Comparison of ENCODE assay signal across 17 cellular contexts in the genomic region with DNA sequence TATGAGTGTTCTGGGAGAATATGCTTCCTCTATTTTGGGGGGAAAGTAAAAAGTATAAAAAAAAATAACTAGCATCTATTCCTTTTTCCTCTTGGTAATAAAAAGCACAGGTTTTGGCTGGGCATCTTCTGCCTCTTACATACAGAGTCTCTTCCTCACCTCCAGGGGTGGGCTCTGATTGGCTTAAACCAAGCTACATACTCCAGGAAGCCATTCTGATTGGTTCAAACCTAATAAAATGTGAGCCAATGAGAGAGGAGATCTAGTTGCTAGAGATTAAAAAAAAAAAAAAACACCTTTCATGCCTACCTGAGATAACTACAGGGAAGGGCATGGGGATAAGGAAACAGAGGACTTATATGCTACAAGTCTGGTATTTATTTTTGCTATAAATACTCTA.
DNase-seq lines count a peak whose midpoint lies in the region; ATAC-seq, FAIRE-seq and TF ChIP-seq lines count a peak whose summit lies in the region.
"Had no signal": no experiment of that assay in that cellular context is flagged by ENCODE, and none has a peak within 500 bp of the region (broad histone marks: within the 10 kb centered on the region; RNA-seq: fewer than 3 reads in every experiment).

No MANE protein-coding gene starts in this region.

- in situ Hi-C loops in GM12878 (cut with MboI), result no loop called here

- H3K9me3 Mint-ChIP-seq in CD14-positive monocyte, result peaks cover 0 to 3% (median 0%) of the 10 kb centered on the region in 7 donors

- no peak overlapping the region for H3K27ac ChIP-seq in GM12878 (ENCODE audit: control insufficient read depth, insufficient read depth)
- H3K27ac ChIP-seq: A549, HL-60 had no signal

- POLR2A ChIA-PET in GM12878 (lab: Charles Lee), result interaction anchor here (0.6 to 0.8 kb wide), 2 partner anchors 97 to 116 kb away, joined by 3 to 4 read pairs; no protein-coding TSS in a partner anchor

- CTCF ChIA-PET in GM12878 (lab: Yijun Ruan, JAX), result interaction anchor here (0.8 kb wide), 1 partner anchor 656 kb away, joined by 3 read pairs; no protein-coding TSS in a partner anchor

- SMC1A ChIA-PET in GM12878 (lab: Charles Lee; ENCODE audit: uncharacterized antibody, unreplicated experiment), result interaction anchor here (1.0 to 1.7 kb wide), 4 partner anchors 13 to 119 kb away, joined by 3 to 8 read pairs (median 3); no protein-coding TSS in a partner anchor

- ATAC-seq in GM12878 (peak; percentile 34; the same call in 2 of the 3 replicates), GM18870 (IDR thresholded peaks at IDR 0.05; ENCODE audit: unreplicated experiment) (no peak)
- ATAC-seq: A549; CD8-positive, alpha-beta T cell; HCT116 had no signal

- H2AFZ ChIP-seq in GM12878 (ENCODE audit: control insufficient read depth, low read depth, low read length), result no peak overlapping the region

- TF ChIP-seq POLR2A in GM12878 (IDR thresholded peaks at IDR 0.05; ENCODE audit: low read depth, low read length), result no peak

- no peaks in the 10 kb centered on the region for H3K79me2 ChIP-seq in GM12878 (ENCODE audit: control insufficient read depth, insufficient read depth, low read length)

- H3K9ac ChIP-seq in GM12878 (ENCODE audit: control insufficient read depth, insufficient read depth, low read length), result no peak overlapping the region

- H3K27me3 ChIP-seq in GM12878 (replicated peaks in 1 of 2; ENCODE audit: control insufficient read depth in 2 of 2, insufficient read depth in 2 of 2, low read length in 1 of 2), result no peaks in the 10 kb centered on the region

- no TSS peak for BruUV-seq in GM12878 (replicated peaks; lab: Mats Ljungman, UMichigan)

- DNase-seq in H4 (ENCODE audit: low spot score) (peak; percentile 13), NCI-H82 (lab: John Stamatoyannopoulos, UW) (peak; percentile 49), GM12878 (ENCODE audit: low read depth, low spot score) (no peak), DMS 273 treated with DMSO at 0.1 percent for 48 hours (lab: John Stamatoyannopoulos, UW) (no peak), HUDEP-2 (lab: John Stamatoyannopoulos, UW; ENCODE audit: unreplicated experiment in 76 of 76) (no peak), CD14-positive monocyte (ENCODE audit: low spot score) (no peak)
- DNase-seq: CD8-positive, alpha-beta T cell; COR-L47; DND-41; GDM1; KG1 had no signal

- no peak overlapping the region for H3K4me3 Mint-ChIP-seq in CD14-positive monocyte
- H3K4me3 Mint-ChIP-seq: CD8-positive, alpha-beta T cell had no signal

- intact Hi-C loops in GM12878 (cut with micrococcal nuclease; ENCODE audit: unreplicated experiment), result no loop called here
- intact Hi-C loops in CD14-positive monocyte (cut with micrococcal nuclease), result no loop called here

- RAD21 ChIA-PET in GM12878 (lab: Charles Lee; ENCODE audit: unreplicated experiment), result interaction anchor here (0.6 to 3.1 kb wide), 6 partner anchors 9 to 447 kb away, joined by 3 to 19 read pairs (median 4); no protein-coding TSS in a partner anchor

- no peak overlapping the region for H3K4me3 ChIP-seq in GM12878
- H3K4me3 ChIP-seq: A549 had no signal

- FAIRE-seq in GM12878 (lab: Jason Lieb, UNC), result no peak
- FAIRE-seq: A549, D721Med, H54 had no signal

- no peaks in the 10 kb centered on the region for H3K4me1 ChIP-seq in GM12878 (ENCODE audit: control insufficient read depth, insufficient read depth, low read length)
- H3K4me1 ChIP-seq: A549 had no signal

- no peaks in the 10 kb centered on the region for H3K36me3 Mint-ChIP-seq in CD14-positive monocyte
- H3K36me3 Mint-ChIP-seq: CD8-positive, alpha-beta T cell had no signal

- H3K27me3 Mint-ChIP-seq in CD14-positive monocyte (ENCODE audit: low read depth in 3 of 3), result peaks cover 0 to 2% (median 2%) of the 10 kb centered on the region in 3 donors

- no peaks in the 10 kb centered on the region for H3K4me1 Mint-ChIP-seq in CD14-positive monocyte

- no peaks in the 10 kb centered on the region for H3K9me3 ChIP-seq in GM12878 (replicated peaks; ENCODE audit: control insufficient read depth, insufficient read depth, low read length)
- H3K9me3 ChIP-seq: A549 had no signal

- no peaks in the 10 kb centered on the region for H4K20me1 ChIP-seq in GM12878 (ENCODE audit: control insufficient read depth, insufficient read depth)

- no peak for TF ChIP-seq RAD21 in GM12878 (IDR thresholded peaks at IDR 0.05; ENCODE audit: insufficient read depth, low read depth, low read length)

- no peak for TF ChIP-seq CTCF in GM12878 (IDR thresholded peaks at IDR 0.05 in 2 of 3, conservative IDR thresholded peaks at IDR 0.05 in 1 of 3; ENCODE audit: control insufficient read depth in 2 of 3, extremely low read depth in 1 of 3, insufficient read depth in 1 of 3, low read depth in 3 of 3, low read length in 3 of 3)
- TF ChIP-seq CTCF in CD14-positive monocyte (IDR thresholded peaks at IDR 0.05), result no peak

- no peak overlapping the region for H3K27ac Mint-ChIP-seq in CD14-positive monocyte
- H3K27ac Mint-ChIP-seq: CD8-positive, alpha-beta T cell had no signal

- H3K36me3 ChIP-seq in GM12878 (ENCODE audit: control insufficient read depth in 2 of 2, insufficient read depth in 2 of 2, low read length in 1 of 2), result no peaks in the 10 kb centered on the region

- no peak for TF ChIP-seq EP300 in GM12878 (IDR thresholded peaks at IDR 0.05; ENCODE audit: borderline replicate concordance in 1 of 2, control insufficient read depth in 1 of 2, low read depth in 2 of 2, low read length in 2 of 2)

- H3K4me2 ChIP-seq in GM12878 (ENCODE audit: control insufficient read depth, insufficient read depth), result no peak overlapping the region
- H3K4me2 ChIP-seq: A549 had no signal

TF ChIP-seq in GM12878, 131 proteins besides CTCF, POLR2A, EP300 and RAD21 (continues in another document):
- no peak for TF ChIP-seq MEF2B (IDR thresholded peaks at IDR 0.05; ENCODE audit: partially characterized antibody, poor library complexity, severe bottlenecking)
- TF ChIP-seq, protein P1, sequence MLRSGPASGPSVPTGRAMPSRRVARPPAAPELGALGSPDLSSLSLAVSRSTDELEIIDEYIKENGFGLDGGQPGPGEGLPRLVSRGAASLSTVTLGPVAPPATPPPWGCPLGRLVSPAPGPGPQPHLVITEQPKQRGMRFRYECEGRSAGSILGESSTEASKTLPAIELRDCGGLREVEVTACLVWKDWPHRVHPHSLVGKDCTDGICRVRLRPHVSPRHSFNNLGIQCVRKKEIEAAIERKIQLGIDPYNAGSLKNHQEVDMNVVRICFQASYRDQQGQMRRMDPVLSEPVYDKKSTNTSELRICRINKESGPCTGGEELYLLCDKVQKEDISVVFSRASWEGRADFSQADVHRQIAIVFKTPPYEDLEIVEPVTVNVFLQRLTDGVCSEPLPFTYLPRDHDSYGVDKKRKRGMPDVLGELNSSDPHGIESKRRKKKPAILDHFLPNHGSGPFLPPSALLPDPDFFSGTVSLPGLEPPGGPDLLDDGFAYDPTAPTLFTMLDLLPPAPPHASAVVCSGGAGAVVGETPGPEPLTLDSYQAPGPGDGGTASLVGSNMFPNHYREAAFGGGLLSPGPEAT (IDR thresholded peaks at IDR 0.05; ENCODE audit: low read depth), result no peak
- TF ChIP-seq TARDBP (IDR thresholded peaks at IDR 0.05; ENCODE audit: borderline replicate concordance), result no peak
- TF ChIP-seq YBX1 (IDR thresholded peaks at IDR 0.05), result no peak
- TF ChIP-seq ZNF622 (IDR thresholded peaks at IDR 0.05), result no peak
- TF ChIP-seq, protein P2, sequence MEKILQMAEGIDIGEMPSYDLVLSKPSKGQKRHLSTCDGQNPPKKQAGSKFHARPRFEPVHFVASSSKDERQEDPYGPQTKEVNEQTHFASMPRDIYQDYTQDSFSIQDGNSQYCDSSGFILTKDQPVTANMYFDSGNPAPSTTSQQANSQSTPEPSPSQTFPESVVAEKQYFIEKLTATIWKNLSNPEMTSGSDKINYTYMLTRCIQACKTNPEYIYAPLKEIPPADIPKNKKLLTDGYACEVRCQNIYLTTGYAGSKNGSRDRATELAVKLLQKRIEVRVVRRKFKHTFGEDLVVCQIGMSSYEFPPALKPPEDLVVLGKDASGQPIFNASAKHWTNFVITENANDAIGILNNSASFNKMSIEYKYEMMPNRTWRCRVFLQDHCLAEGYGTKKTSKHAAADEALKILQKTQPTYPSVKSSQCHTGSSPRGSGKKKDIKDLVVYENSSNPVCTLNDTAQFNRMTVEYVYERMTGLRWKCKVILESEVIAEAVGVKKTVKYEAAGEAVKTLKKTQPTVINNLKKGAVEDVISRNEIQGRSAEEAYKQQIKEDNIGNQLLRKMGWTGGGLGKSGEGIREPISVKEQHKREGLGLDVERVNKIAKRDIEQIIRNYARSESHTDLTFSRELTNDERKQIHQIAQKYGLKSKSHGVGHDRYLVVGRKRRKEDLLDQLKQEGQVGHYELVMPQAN (conservative IDR thresholded peaks at IDR 0.05), result no peak
- TF ChIP-seq, protein P3, sequence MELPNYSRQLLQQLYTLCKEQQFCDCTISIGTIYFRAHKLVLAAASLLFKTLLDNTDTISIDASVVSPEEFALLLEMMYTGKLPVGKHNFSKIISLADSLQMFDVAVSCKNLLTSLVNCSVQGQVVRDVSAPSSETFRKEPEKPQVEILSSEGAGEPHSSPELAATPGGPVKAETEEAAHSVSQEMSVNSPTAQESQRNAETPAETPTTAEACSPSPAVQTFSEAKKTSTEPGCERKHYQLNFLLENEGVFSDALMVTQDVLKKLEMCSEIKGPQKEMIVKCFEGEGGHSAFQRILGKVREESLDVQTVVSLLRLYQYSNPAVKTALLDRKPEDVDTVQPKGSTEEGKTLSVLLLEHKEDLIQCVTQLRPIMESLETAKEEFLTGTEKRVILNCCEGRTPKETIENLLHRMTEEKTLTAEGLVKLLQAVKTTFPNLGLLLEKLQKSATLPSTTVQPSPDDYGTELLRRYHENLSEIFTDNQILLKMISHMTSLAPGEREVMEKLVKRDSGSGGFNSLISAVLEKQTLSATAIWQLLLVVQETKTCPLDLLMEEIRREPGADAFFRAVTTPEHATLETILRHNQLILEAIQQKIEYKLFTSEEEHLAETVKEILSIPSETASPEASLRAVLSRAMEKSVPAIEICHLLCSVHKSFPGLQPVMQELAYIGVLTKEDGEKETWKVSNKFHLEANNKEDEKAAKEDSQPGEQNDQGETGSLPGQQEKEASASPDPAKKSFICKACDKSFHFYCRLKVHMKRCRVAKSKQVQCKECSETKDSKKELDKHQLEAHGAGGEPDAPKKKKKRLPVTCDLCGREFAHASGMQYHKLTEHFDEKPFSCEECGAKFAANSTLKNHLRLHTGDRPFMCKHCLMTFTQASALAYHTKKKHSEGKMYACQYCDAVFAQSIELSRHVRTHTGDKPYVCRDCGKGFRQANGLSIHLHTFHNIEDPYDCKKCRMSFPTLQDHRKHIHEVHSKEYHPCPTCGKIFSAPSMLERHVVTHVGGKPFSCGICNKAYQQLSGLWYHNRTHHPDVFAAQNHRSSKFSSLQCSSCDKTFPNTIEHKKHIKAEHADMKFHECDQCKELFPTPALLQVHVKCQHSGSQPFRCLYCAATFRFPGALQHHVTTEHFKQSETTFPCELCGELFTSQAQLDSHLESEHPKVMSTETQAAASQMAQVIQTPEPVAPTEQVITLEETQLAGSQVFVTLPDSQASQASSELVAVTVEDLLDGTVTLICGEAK (IDR thresholded peaks at IDR 0.05; ENCODE audit: borderline replicate concordance), result no peak
- TF ChIP-seq RUNX3 (IDR thresholded peaks at IDR 0.05; ENCODE audit: low read length), result no peak
- no peak for TF ChIP-seq RCOR1 (conservative IDR thresholded peaks at IDR 0.05; ENCODE audit: low read depth, low read length)
- TF ChIP-seq CHD4 (IDR thresholded peaks at IDR 0.05), result no peak

Comparison
In these comparisons a context has a peak if more than half of its experiments do, and no peak if none do; other contexts are left out.
1. DNase-seq: peak in H4 (single experiment) and NCI-H82 (single experiment); none in GM12878 (single experiment), DMS 273 treated with DMSO at 0.1 percent for 48 hours (single experiment), HUDEP-2 (0 of 76) and CD14-positive monocyte (single experiment).